8 cellular contexts compared by ENCODE assay signal in genomic region chr15:57591237-57591821, GRCh38. TPM values are rescaled to one million over a fixed set of nuclear protein-coding genes. Genes with fewer than 3 reads are reported as not detected.
DNase-seq lines count a peak whose midpoint lies in the region; ATAC-seq, FAIRE-seq and TF ChIP-seq lines count a peak whose summit lies in the region.

No MANE protein-coding gene starts in this region.

- H3K9me3 Mint-ChIP-seq in dendritic cell treated with granulocyte-macrophage colony-stimulating factor and Interleukin-4, amounts not matched to agents 40 ng/mL and 50 ng/mL, for 4 days = no peaks in the 10 kb centered on the region
- H3K9me3 Mint-ChIP-seq in naive B cell = peaks cover 0 to 11% (median 2%) of the 10 kb centered on the region in 7 donors

- H3K27ac Mint-ChIP-seq in dendritic cell treated with granulocyte-macrophage colony-stimulating factor and Interleukin-4, amounts not matched to agents 40 ng/mL and 50 ng/mL, for 4 days = peak overlapping the region; percentile 98
- peak overlapping the region; percentile 74 to 97 (median 87) for H3K27ac Mint-ChIP-seq in naive B cell

- no peak for FAIRE-seq in D721Med (lab: Jason Lieb, UNC)

- ATAC-seq in naive B cell (ENCODE audit: low read depth in 2 of 2) = peak in 1 of 2 donors; percentile 1

- peaks cover 86% of the 10 kb centered on the region for H3K4me1 Mint-ChIP-seq in dendritic cell treated with granulocyte-macrophage colony-stimulating factor and Interleukin-4, amounts not matched to agents 40 ng/mL and 50 ng/mL, for 4 days (ENCODE audit: low read depth)
- peaks cover 52 to 74% (median 71%) of the 10 kb centered on the region in 3 donors for H3K4me1 Mint-ChIP-seq in naive B cell

- TF ChIP-seq CTCF in D721Med (IDR thresholded peaks at IDR 0.05; ENCODE audit: insufficient read depth, missing control alignments) = no peak

- peak; percentile 21 for DNase-seq in stimulated activated CD4-positive, alpha-beta T cell treated with anti-CD3 and anti-CD28 coated beads, Interleukin-15, amount 100 ng/mL, for 24 hours
- DNase-seq in stimulated activated CD4-positive, alpha-beta T cell treated with anti-CD3 and anti-CD28 coated beads, Interleukin-2, amount 100 ng/mL, for 48 hours = no peak
- DNase-seq in naive B cell = no peak
- DNase-seq in NCI-H524 treated with DMSO at 0.1 percent for 48 hours (lab: John Stamatoyannopoulos, UW) = no peak
- DNase-seq in stimulated activated naive CD4-positive, alpha-beta T cell treated with Interleukin-2 at 50 U/mL for 16 hours (lab: John Stamatoyannopoulos, UW) = no peak
- DNase-seq in posterior vena cava (ENCODE audit: low spot score) = no peak
- DNase-seq in D721Med (ENCODE audit: insufficient read length, low spot score) = no peak

- peaks cover 19% of the 10 kb centered on the region for H3K27me3 Mint-ChIP-seq in dendritic cell treated with granulocyte-macrophage colony-stimulating factor and Interleukin-4, amounts not matched to agents 40 ng/mL and 50 ng/mL, for 4 days
- H3K27me3 Mint-ChIP-seq in naive B cell = no peaks in the 10 kb centered on the region

- H3K4me3 Mint-ChIP-seq in dendritic cell treated with granulocyte-macrophage colony-stimulating factor and Interleukin-4, amounts not matched to agents 40 ng/mL and 50 ng/mL, for 4 days = peak overlapping the region; percentile 74
- peak overlapping the region; percentile 76 to 94 (median 88) for H3K4me3 Mint-ChIP-seq in naive B cell

- intact Hi-C loops in dendritic cell treated with granulocyte-macrophage colony-stimulating factor and Interleukin-4, amounts not matched to agents 40 ng/mL and 50 ng/mL, for 4 days (cut with micrococcal nuclease) = no loop called here
- intact Hi-C loops in posterior vena cava (cut with DNase I) = no loop called here

- H3K36me3 Mint-ChIP-seq in dendritic cell treated with granulocyte-macrophage colony-stimulating factor and Interleukin-4, amounts not matched to agents 40 ng/mL and 50 ng/mL, for 4 days (ENCODE audit: low read depth) = peaks cover 8% of the 10 kb centered on the region
- H3K36me3 Mint-ChIP-seq in naive B cell = peaks cover 0 to 21% of the 10 kb centered on the region in 2 donors

RNA-seq across cellular contexts. Expression of gene MYZAP, which starts 0.4 kb away (rescaled TPM):
- 10 to 100 TPM in 2 of 6 donors, 1 to 10 TPM in 4; 4.5 to 15.3 (median 7.4) TPM for polyA plus RNA-seq in naive B cell (ENCODE audit: low read depth in 6 of 6)
- 1 to 10 TPM; 6.2 to 8.4 TPM for total RNA-seq in posterior vena cava
